ENCODE assay signal across 8 cellular contexts in the genomic region with DNA sequence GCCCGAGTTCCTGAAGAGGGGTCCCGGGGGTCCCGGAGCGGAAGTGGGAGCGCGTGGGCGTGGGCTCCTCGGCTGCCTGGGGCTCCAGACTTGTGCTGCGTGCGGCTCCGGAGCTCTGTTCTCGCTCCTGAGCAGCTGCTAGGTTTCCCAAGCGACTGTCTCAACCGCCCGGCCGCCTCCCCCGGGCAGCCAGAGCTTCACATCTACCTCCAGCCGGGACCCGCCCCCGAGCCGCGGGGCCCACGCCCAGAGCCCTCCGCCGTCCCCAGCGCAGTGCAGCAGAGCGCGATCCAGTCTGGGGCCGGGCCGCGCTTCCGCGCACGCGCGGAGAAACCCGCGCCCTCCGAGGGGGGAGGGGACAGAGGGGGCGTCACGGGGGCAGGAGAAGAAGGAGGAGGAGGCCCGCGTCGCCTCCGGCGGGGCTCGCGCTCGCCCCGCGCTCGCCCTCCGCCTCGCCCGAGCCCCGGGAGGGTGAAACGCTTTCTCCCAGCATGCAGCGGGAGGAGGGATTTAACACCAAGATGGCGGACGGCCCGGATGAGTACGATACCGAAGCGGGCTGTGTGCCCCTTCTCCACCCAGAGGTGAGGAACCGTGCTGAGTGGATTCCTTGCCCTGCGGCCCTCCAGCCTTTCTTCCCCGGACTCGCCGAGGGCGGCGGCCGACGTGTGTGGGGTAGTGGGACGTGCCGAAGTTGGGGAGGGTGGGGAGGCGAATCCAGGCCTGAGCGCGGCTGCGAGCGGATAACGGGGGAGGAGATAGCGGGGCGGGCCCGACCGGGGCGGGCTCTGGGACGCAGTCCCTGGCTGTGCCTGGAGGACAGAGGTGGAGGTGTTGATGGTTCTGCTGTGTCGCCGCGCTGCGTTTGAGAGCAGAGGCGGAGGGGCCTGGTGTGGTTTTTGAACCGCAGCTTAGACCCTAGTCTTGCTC. TPM values are rescaled to one million over a fixed set of nuclear protein-coding genes. Genes with fewer than 3 reads are reported as not detected.
A peak's percentile ranks its signal among the peaks of the same experiment; 100 is the strongest.
DNase-seq lines count a peak whose midpoint lies in the region; ATAC-seq, FAIRE-seq and TF ChIP-seq lines count a peak whose summit lies in the region.

A gene with protein sequence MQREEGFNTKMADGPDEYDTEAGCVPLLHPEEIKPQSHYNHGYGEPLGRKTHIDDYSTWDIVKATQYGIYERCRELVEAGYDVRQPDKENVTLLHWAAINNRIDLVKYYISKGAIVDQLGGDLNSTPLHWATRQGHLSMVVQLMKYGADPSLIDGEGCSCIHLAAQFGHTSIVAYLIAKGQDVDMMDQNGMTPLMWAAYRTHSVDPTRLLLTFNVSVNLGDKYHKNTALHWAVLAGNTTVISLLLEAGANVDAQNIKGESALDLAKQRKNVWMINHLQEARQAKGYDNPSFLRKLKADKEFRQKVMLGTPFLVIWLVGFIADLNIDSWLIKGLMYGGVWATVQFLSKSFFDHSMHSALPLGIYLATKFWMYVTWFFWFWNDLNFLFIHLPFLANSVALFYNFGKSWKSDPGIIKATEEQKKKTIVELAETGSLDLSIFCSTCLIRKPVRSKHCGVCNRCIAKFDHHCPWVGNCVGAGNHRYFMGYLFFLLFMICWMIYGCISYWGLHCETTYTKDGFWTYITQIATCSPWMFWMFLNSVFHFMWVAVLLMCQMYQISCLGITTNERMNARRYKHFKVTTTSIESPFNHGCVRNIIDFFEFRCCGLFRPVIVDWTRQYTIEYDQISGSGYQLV (plus strand): TSS at position 370 of the 930 bp plus-strand sequence. CDS start 122 bp downstream, at position 492.

- H3K79me2 ChIP-seq in trophoblast cell (ENCODE audit: control insufficient read depth, insufficient read depth, low read length, poor library complexity): peaks cover 14% of the 10 kb centered on the region

- peak; percentile 77 for DNase-seq in GM12892 (ENCODE audit: insufficient read length)
- DNase-seq in NCI-H1436 treated with DMSO at 0.1 percent for 48 hours (lab: John Stamatoyannopoulos, UW): peak; percentile 57
- DNase-seq in T follicular helper cell (ENCODE audit: low read depth): peak; percentile 87
- peak; percentile 96 for DNase-seq in adipocyte (ENCODE audit: low read depth)
- peak; percentile 96 for DNase-seq in cardiac septum (ENCODE audit: low spot score)
- peak; percentile 97 for DNase-seq in trophoblast cell
- peak; percentile 77 to 80 for DNase-seq in tibial nerve (ENCODE audit: low spot score in 2 of 2)

- H3K27me3 ChIP-seq in adipocyte (replicated peaks; ENCODE audit: control insufficient read depth, insufficient read depth, low read length) (no peaks in the 10 kb centered on the region), trophoblast cell (ENCODE audit: insufficient read depth, low read length) (no peaks in the 10 kb centered on the region), tibial nerve (no peaks in the 10 kb centered on the region)

- no peaks in the 10 kb centered on the region for H3K9me3 ChIP-seq in adipocyte (ENCODE audit: control insufficient read depth, low read length)
- H3K9me3 ChIP-seq in trophoblast cell (ENCODE audit: insufficient read depth, low read depth, low read length): no peaks in the 10 kb centered on the region
- H3K9me3 ChIP-seq in tibial nerve: no peaks in the 10 kb centered on the region

- H2BK120ac ChIP-seq in trophoblast cell (ENCODE audit: insufficient read depth, low read length, poor library complexity): peak within 1 kb of the TSS; percentile 99

- peak within 1 kb of the TSS; percentile 88 for H2AK5ac ChIP-seq in trophoblast cell (ENCODE audit: low read length)

- peak within 1 kb of the TSS; percentile 99 for H3K14ac ChIP-seq in trophoblast cell (ENCODE audit: low read length)

- H4K91ac ChIP-seq in trophoblast cell (ENCODE audit: low read depth, low read length): peak within 1 kb of the TSS; percentile 96

- no peaks in the 10 kb centered on the region for H3K36me3 ChIP-seq in adipocyte (ENCODE audit: control insufficient read depth, insufficient read depth, low read length, severe bottlenecking)
- no peaks in the 10 kb centered on the region for H3K36me3 ChIP-seq in trophoblast cell (ENCODE audit: control insufficient read depth in 1 of 2, insufficient read depth in 2 of 2, low read length in 2 of 2)
- no peaks in the 10 kb centered on the region for H3K36me3 ChIP-seq in tibial nerve

- TF ChIP-seq CTCF in tibial nerve (IDR thresholded peaks at IDR 0.05): no peak

- peak within 1 kb of the TSS; percentile 89 for H3K4me3 ChIP-seq in adipocyte (ENCODE audit: low read length)
- H3K4me3 ChIP-seq in trophoblast cell (ENCODE audit: low read depth, low read length): peak within 1 kb of the TSS; percentile 89
- peak within 1 kb of the TSS; percentile 56 to 93 (median 85) for H3K4me3 ChIP-seq in tibial nerve

- TF ChIP-seq POLR2A in GM12892 (IDR thresholded peaks at IDR 0.05; ENCODE audit: low read depth, low read length) (peak; percentile 95), tibial nerve (IDR thresholded peaks at IDR 0.05) (peak in 1 of 2 donors; percentile 71)

- peaks cover 18% of the 10 kb centered on the region for H3K4me1 ChIP-seq in adipocyte (ENCODE audit: control insufficient read depth, insufficient read depth, low read length)
- peaks cover 2 to 5% of the 10 kb centered on the region in 2 experiments for H3K4me1 ChIP-seq in trophoblast cell (ENCODE audit: control insufficient read depth in 1 of 2, insufficient read depth in 2 of 2, low read length in 2 of 2)
- H3K4me1 ChIP-seq in tibial nerve: peaks cover 0 to 48% (median 0%) of the 10 kb centered on the region in 4 donors

- H3K4ac ChIP-seq in trophoblast cell (ENCODE audit: low read depth, low read length): peak within 1 kb of the TSS; percentile 87

- H4K8ac ChIP-seq in trophoblast cell (ENCODE audit: low read depth, low read length): peak within 1 kb of the TSS; percentile 99

- H3K79me1 ChIP-seq in trophoblast cell (ENCODE audit: low read length): peaks cover 15% of the 10 kb centered on the region

- peak within 1 kb of the TSS; percentile 100 for H3K27ac ChIP-seq in trophoblast cell (ENCODE audit: low read depth, low read length)
- H3K27ac ChIP-seq in tibial nerve: peak within 1 kb of the TSS; percentile 94 to 99 (median 96)

- peak within 1 kb of the TSS; percentile 94 for H3K9ac ChIP-seq in adipocyte (ENCODE audit: low read length)
- peak within 1 kb of the TSS; percentile 92 for H3K9ac ChIP-seq in trophoblast cell (ENCODE audit: low read length)

- H2BK12ac ChIP-seq in trophoblast cell (ENCODE audit: low read length): no peak within 1 kb of the TSS

- peak within 1 kb of the TSS; percentile 97 for H4K12ac ChIP-seq in trophoblast cell (ENCODE audit: low read depth, low read length)

- peak; percentile 89 for ATAC-seq in HG02852 (IDR thresholded peaks at IDR 0.05; ENCODE audit: unreplicated experiment)

- H3K4me2 ChIP-seq in trophoblast cell (ENCODE audit: low read length): peak within 1 kb of the TSS; percentile 83

- H3K18ac ChIP-seq in trophoblast cell (ENCODE audit: low read length): peak within 1 kb of the TSS; percentile 98

- FAIRE-seq in GM12892 (lab: Jason Lieb, UNC): peak; percentile 95

- H2BK5ac ChIP-seq in trophoblast cell (ENCODE audit: low read depth, low read length, poor library complexity): peak within 1 kb of the TSS; percentile 97

- peak within 1 kb of the TSS; percentile 87 for H2AFZ ChIP-seq in trophoblast cell (ENCODE audit: insufficient read depth, low read length, poor library complexity)

- WGBS in trophoblast cell (ENCODE audit: extremely low coverage, insufficient coverage, insufficient read length): no CpG with 5 or more reads among the region's 93 CpGs
- WGBS in tibial nerve, 2 donors: 0 to 1% methylated on average over 70 to 74 of the region's 93 CpGs

- H3K23ac ChIP-seq in trophoblast cell (ENCODE audit: low read length): no peak within 1 kb of the TSS

- intact Hi-C loops in cardiac septum (cut with DNase I): no loop called here

- peak in 1 of 2 donors; percentile 89 for TF ChIP-seq EP300 in tibial nerve (IDR thresholded peaks at IDR 0.05)

RNA-seq across cellular contexts. Expression of the gene that starts here (rescaled TPM):
- polyA plus RNA-seq in GM12892 (2012; ENCODE audit: missing spikeins): 21.0 TPM
- total RNA-seq in cardiac septum: 26.8 TPM
- polyA plus RNA-seq in trophoblast cell (2013): 12.3 and 13.2 TPM in 2 replicates
- total RNA-seq in tibial nerve: 100 to 1,000 TPM in 1 of 4 donors, 10 to 100 TPM in 3; 56.7 to 163 (median 80.8) TPM

Comparison
In these comparisons a context has a peak if more than half of its experiments do, and no peak if none do; other contexts are left out.
1. Peak in every context shown above with its lines: DNase-seq, ATAC-seq, H3K4me3 ChIP-seq and H3K27ac ChIP-seq.